ENCODE assay signal across 8 cellular contexts in the genomic region with DNA sequence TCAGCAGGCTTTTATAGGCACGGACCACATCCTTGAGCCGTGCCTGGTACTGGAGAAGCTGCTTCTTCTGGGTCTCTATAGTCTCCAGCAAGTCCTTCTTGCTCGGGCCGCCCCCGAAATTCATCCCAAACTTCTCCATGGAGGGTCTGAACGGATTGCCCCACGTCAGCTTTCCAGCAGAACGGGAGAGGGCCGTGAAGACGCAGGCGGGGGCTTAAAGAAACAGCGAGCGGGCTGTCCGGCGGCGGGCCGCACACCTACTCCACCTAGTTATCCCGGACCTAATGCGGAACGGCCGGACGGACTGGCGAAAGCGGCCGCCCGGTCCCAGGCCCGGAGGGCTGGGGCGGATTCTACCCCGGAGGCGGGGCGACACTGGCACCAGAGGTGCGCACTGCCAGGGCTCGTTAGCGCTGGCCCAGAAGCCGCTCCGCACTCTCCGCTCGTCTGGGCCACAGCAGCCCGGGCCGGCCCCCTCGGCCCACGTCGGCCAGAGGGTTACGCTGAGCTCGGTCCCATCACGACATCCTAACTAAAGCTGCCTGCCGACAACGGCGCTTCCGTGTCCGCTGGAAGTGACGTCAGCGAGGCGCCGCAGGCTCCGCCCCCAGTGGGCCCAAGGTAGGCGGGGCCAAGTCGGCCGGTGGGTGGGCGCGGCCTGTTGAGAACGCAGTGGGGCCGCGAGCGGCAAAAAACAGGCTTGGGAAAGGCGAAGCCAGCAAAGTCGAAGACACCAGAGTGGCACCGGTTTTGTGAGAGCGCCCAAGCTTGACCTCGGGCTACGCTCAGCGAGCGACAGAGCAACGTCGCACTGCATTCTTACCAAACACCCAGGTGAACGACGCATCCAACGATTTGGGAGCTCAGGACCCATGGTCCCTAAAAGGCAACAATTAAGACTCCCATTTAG. TPM values are rescaled to one million over a fixed set of nuclear protein-coding genes. Genes with fewer than 3 reads are reported as not detected.
DNase-seq lines count a peak whose midpoint lies in the region; ATAC-seq and TF ChIP-seq lines count a peak whose summit lies in the region.

A gene with protein sequence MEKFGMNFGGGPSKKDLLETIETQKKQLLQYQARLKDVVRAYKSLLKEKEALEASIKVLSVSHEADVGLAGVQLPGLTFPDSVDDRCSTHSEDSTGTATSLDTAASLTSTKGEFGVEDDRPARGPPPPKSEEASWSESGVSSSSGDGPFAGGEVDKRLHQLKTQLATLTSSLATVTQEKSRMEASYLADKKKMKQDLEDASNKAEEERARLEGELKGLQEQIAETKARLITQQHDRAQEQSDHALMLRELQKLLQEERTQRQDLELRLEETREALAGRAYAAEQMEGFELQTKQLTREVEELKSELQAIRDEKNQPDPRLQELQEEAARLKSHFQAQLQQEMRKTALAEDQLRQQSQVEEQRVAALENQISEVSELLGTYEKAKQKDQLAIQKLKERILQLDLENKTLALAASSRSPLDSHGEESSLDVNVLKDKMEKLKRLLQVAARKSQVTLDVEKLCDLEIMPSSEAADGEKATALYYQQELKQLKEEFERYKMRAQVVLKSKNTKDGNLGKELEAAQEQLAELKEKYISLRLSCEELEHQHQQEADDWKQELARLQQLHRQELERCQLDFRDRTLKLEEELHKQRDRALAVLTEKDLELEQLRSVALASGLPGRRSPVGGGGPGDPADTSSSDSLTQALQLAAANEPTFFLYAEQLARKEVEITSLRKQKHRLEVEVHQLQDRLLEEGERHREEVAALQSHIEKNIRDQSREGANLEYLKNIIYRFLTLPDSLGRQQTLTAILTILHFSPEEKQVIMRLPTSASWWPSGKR (minus strand): TSS at position 553 of the 910 bp plus-strand sequence. CDS start 414 bp downstream, at position 139.

- peak within 1 kb of the TSS; percentile 90 for H2AFZ ChIP-seq in DND-41 (ENCODE audit: low read depth, low read length)

- H3K27ac Mint-ChIP-seq in naive thymus-derived CD8-positive, alpha-beta T cell, result peak within 1 kb of the TSS; percentile 85 to 97 (median 96)

- peak within 1 kb of the TSS; percentile 91 to 95 (median 92) for H3K4me3 Mint-ChIP-seq in naive thymus-derived CD8-positive, alpha-beta T cell

- H3K9me3 Mint-ChIP-seq in naive thymus-derived CD8-positive, alpha-beta T cell, result no peaks in the 10 kb centered on the region

- H3K36me3 Mint-ChIP-seq in naive thymus-derived CD8-positive, alpha-beta T cell, result peaks cover 0 to 36% (median 23%) of the 10 kb centered on the region in 3 donors

- H3K4me2 ChIP-seq in DND-41 (ENCODE audit: insufficient read depth, low read length), result peak within 1 kb of the TSS; percentile 100

- no peaks in the 10 kb centered on the region for H3K9me3 ChIP-seq in DND-41 (ENCODE audit: insufficient read depth, low read length, severe bottlenecking)

- H4K20me1 ChIP-seq in DND-41 (ENCODE audit: insufficient read depth, low read length), result peaks cover 43% of the 10 kb centered on the region

- POLR2A ChIA-PET in naive thymus-derived CD8-positive, alpha-beta T cell (lab: Charles Lee), result interaction anchor here (0.5 to 2.2 kb wide), 5 partner anchors 66 to 759 kb away, joined by 3 to 10 read pairs (median 4); a partner anchor contains a TSS

- peaks cover 37% of the 10 kb centered on the region for H3K36me3 ChIP-seq in DND-41 (ENCODE audit: insufficient read depth, low read length)

- H3K4me1 Mint-ChIP-seq in naive thymus-derived CD8-positive, alpha-beta T cell, result peaks cover 40 to 83% (median 80%) of the 10 kb centered on the region in 4 donors

- TF ChIP-seq CTCF in DND-41 (IDR thresholded peaks at IDR 0.05; ENCODE audit: borderline replicate concordance, extremely low read depth, low read length, poor library complexity, severe bottlenecking), result no peak

- H3K27ac ChIP-seq in DND-41 (ENCODE audit: low read length), result peak within 1 kb of the TSS; percentile 74

- peak within 1 kb of the TSS; percentile 72 to 93 for H3K4me3 ChIP-seq in DND-41 (ENCODE audit: low read depth in 1 of 2, low read length in 2 of 2)

- DNase-seq in DND-41 (peak; percentile 93), KG1 (lab: John Stamatoyannopoulos, UW) (peak; percentile 28), RKO (ENCODE audit: low spot score) (peak; percentile 91), fibroblast of gingiva (ENCODE audit: low read depth) (peak; percentile 82)
- peak; percentile 88 to 89 for DNase-seq in activated T-helper 1 cell treated with anti-CD3 and anti-CD28 coated beads, Interleukin-2, amount 50 U/mL, for 16 hours (ENCODE audit: low read depth in 1 of 2, low spot score in 1 of 2)
- DNase-seq in naive thymus-derived CD8-positive, alpha-beta T cell, result peak; percentile 87 to 97 (median 94)
- peak; percentile 83 to 95 (median 90) for DNase-seq in stimulated activated naive CD4-positive, alpha-beta T cell (lab: John Stamatoyannopoulos, UW)

- H3K79me2 ChIP-seq in DND-41 (ENCODE audit: insufficient read depth, low read length), result peaks cover 46% of the 10 kb centered on the region

- no peaks in the 10 kb centered on the region for H3K27me3 Mint-ChIP-seq in naive thymus-derived CD8-positive, alpha-beta T cell

- no peaks in the 10 kb centered on the region for H3K27me3 ChIP-seq in DND-41 (ENCODE audit: insufficient read depth, low read length, poor library complexity)

- peak within 1 kb of the TSS; percentile 76 for H3K9ac ChIP-seq in DND-41 (ENCODE audit: low read depth, low read length)

- H3K4me1 ChIP-seq in DND-41 (ENCODE audit: insufficient read depth, low read length), result peaks cover 65% of the 10 kb centered on the region

- ATAC-seq in DND-41 (ENCODE audit: insufficient read depth, low read depth), result peak; percentile 78
- ATAC-seq in GM21737 (IDR thresholded peaks at IDR 0.05; ENCODE audit: unreplicated experiment), result peak; percentile 82
- peak; percentile 72 to 80 for ATAC-seq in naive thymus-derived CD8-positive, alpha-beta T cell

RNA-seq across cellular contexts. Expression of the gene that starts here (rescaled TPM):
- 10 to 100 TPM; 20.8 to 23.5 TPM for total RNA-seq in naive thymus-derived CD8-positive, alpha-beta T cell
- 10 to 100 TPM in 1 of 3 donors, 1 to 10 TPM in 2; 7.9 to 14.5 (median 8.0) TPM for polyA plus RNA-seq in naive thymus-derived CD8-positive, alpha-beta T cell

Comparison
In these comparisons a context has a peak if more than half of its experiments do, and no peak if none do; other contexts are left out.
1. Peak in every context shown above with its lines: DNase-seq, ATAC-seq, H3K4me3 ChIP-seq and H3K27ac ChIP-seq.
2. DNase-seq: peak in every context shown above with its lines; median percentile 94 in naive thymus-derived CD8-positive, alpha-beta T cell; 93 in DND-41; 91 in RKO; 90 in stimulated activated naive CD4-positive, alpha-beta T cell; 88 in activated T-helper 1 cell treated with anti-CD3 and anti-CD28 coated beads, Interleukin-2, amount 50 U/mL, for 16 hours; 82 in fibroblast of gingiva; 28 in KG1.